35 cellular contexts compared by ENCODE assay signal in genomic region chr20:20875716-20876115, GRCh38.
"Had no signal": no experiment of that assay in that cellular context is flagged by ENCODE, and none has a peak within 500 bp of the region (broad histone marks: within the 10 kb centered on the region; RNA-seq: fewer than 3 reads in every experiment).

No MANE protein-coding gene starts in this region.

- H3K4me3 ChIP-seq: ascending aorta had no signal

- H3K9me3 ChIP-seq: ascending aorta had no signal

- H3K4me1 Mint-ChIP-seq: activated CD4-positive, alpha-beta memory T cell treated with anti-CD3 and anti-CD28 coated beads, Interleukin-2, amount 10 ng/mL, durations not matched to agents 7 days and 5 days; activated CD4-positive, alpha-beta T cell treated with anti-CD3 and anti-CD28 coated beads for 36 hours; activated CD4-positive, alpha-beta T cell treated with anti-CD3 and anti-CD28 coated beads, Interleukin-2, amount 10 ng/mL, durations not matched to agents 7 days and 5 days; activated CD8-positive, alpha-beta memory T cell treated with anti-CD3 and anti-CD28 coated beads, Interleukin-2, amount 10 ng/mL, durations not matched to agents 7 days and 5 days; activated naive CD4-positive, alpha-beta T cell treated with anti-CD3 and anti-CD28 coated beads, Interleukin-2, amount 10 ng/mL, durations not matched to agents 7 days and 5 days; activated naive CD4-positive, alpha-beta T cell treated with anti-CD3 and anti-CD28 coated beads, Interleukin-2, amount 50 U/mL, for 24 hours; activated naive CD8-positive, alpha-beta T cell treated with anti-CD3 and anti-CD28 coated beads, Interleukin-2, amount 10 ng/mL, durations not matched to agents 7 days and 5 days; activated naive CD8-positive, alpha-beta T cell treated with anti-CD3 and anti-CD28 coated beads, Interleukin-2, amount 50 U/mL, for 24 hours; brain had no signal

- H3K9me3 Mint-ChIP-seq: activated CD4-positive, alpha-beta memory T cell treated with anti-CD3 and anti-CD28 coated beads, Interleukin-2, amount 10 ng/mL, durations not matched to agents 7 days and 5 days; activated CD4-positive, alpha-beta T cell treated with anti-CD3 and anti-CD28 coated beads, Interleukin-2, amount 10 ng/mL, durations not matched to agents 7 days and 5 days; activated naive CD4-positive, alpha-beta T cell treated with anti-CD3 and anti-CD28 coated beads, Interleukin-2, amount 10 ng/mL, durations not matched to agents 7 days and 5 days; activated naive CD4-positive, alpha-beta T cell treated with anti-CD3 and anti-CD28 coated beads, Interleukin-2, amount 50 U/mL, for 24 hours; activated naive CD8-positive, alpha-beta T cell treated with anti-CD3 and anti-CD28 coated beads, Interleukin-2, amount 10 ng/mL, durations not matched to agents 7 days and 5 days; activated naive CD8-positive, alpha-beta T cell treated with anti-CD3 and anti-CD28 coated beads, Interleukin-2, amount 50 U/mL, for 24 hours; activated T-cell treated with anti-CD3 and anti-CD28 coated beads, Interleukin-2, amount 50 U/mL, for 24 hours; activated T-helper 2 cell treated with anti-CD3 and anti-CD28 coated beads, Interferon-gamma antibody, Interleukin-2, Interleukin-4, amounts not matched to agents 10 μg/mL and 5 μg/mL and 100 μg/mL, durations not matched to agents 14 hours and 24 hours and 36 hours; brain; T-helper 1 cell treated with Interleukin-12 subunit alpha and Interleukin-12 subunit beta and Interleukin-4 antibody, amounts not matched to agents 30 μg/mL and 1 μg/mL, for 36 hours; T-helper 2 cell treated with Interferon-gamma antibody and Interleukin-4, amounts not matched to agents 5 μg/mL and 100 μg/mL, for 36 hours had no signal

- ATAC-seq: activated CD4-positive, alpha-beta T cell treated with anti-CD3 and anti-CD28 coated beads for 36 hours; activated CD4-positive, CD25-positive, alpha-beta regulatory T cell treated with anti-CD3 and anti-CD28 coated beads, Interleukin-2, amount 50 U/mL, for 24 hours; activated CD8-positive, alpha-beta memory T cell treated with anti-CD3 and anti-CD28 coated beads, Interleukin-2, amount 10 ng/mL, durations not matched to agents 7 days and 5 days; activated CD8-positive, alpha-beta T cell treated with anti-CD3 and anti-CD28 coated beads, Interleukin-2, amount 10 ng/mL, durations not matched to agents 7 days and 5 days; activated naive CD8-positive, alpha-beta T cell treated with anti-CD3 and anti-CD28 coated beads, Interleukin-2, amount 50 U/mL, for 24 hours had no signal

- H3K36me3 Mint-ChIP-seq: activated CD8-positive, alpha-beta memory T cell treated with anti-CD3 and anti-CD28 coated beads, Interleukin-2, amount 10 ng/mL, durations not matched to agents 7 days and 5 days; activated naive CD4-positive, alpha-beta T cell treated with anti-CD3 and anti-CD28 coated beads, Interleukin-2, amount 10 ng/mL, durations not matched to agents 7 days and 5 days; activated naive CD4-positive, alpha-beta T cell treated with anti-CD3 and anti-CD28 coated beads, Interleukin-2, amount 50 U/mL, for 24 hours; activated naive CD8-positive, alpha-beta T cell; activated naive CD8-positive, alpha-beta T cell treated with anti-CD3 and anti-CD28 coated beads, Interleukin-2, amount 10 ng/mL, durations not matched to agents 7 days and 5 days; brain had no signal

- H3K27ac ChIP-seq: ascending aorta, VCaP had no signal

- H3K27ac Mint-ChIP-seq: activated CD4-positive, alpha-beta memory T cell treated with anti-CD3 and anti-CD28 coated beads, Interleukin-2, amount 10 ng/mL, durations not matched to agents 7 days and 5 days; activated CD4-positive, alpha-beta T cell treated with anti-CD3 and anti-CD28 coated beads for 36 hours; activated CD4-positive, alpha-beta T cell treated with anti-CD3 and anti-CD28 coated beads, Interleukin-2, amount 10 ng/mL, durations not matched to agents 7 days and 5 days; activated CD8-positive, alpha-beta memory T cell treated with anti-CD3 and anti-CD28 coated beads, Interleukin-2, amount 10 ng/mL, durations not matched to agents 7 days and 5 days; activated CD8-positive, alpha-beta T cell treated with anti-CD3 and anti-CD28 coated beads, Interleukin-2, amount 10 ng/mL, durations not matched to agents 7 days and 5 days; activated naive CD4-positive, alpha-beta T cell treated with anti-CD3 and anti-CD28 coated beads, Interleukin-2, amount 10 ng/mL, durations not matched to agents 7 days and 5 days; activated naive CD4-positive, alpha-beta T cell treated with anti-CD3 and anti-CD28 coated beads, Interleukin-2, amount 50 U/mL, for 24 hours; activated naive CD8-positive, alpha-beta T cell; activated naive CD8-positive, alpha-beta T cell treated with anti-CD3 and anti-CD28 coated beads, Interleukin-2, amount 10 ng/mL, durations not matched to agents 7 days and 5 days; activated naive CD8-positive, alpha-beta T cell treated with anti-CD3 and anti-CD28 coated beads, Interleukin-2, amount 50 U/mL, for 24 hours; activated T-cell treated with anti-CD3 and anti-CD28 coated beads, Interleukin-2, amount 50 U/mL, for 24 hours; activated T-helper 2 cell treated with anti-CD3 and anti-CD28 coated beads, Interferon-gamma antibody, Interleukin-2, Interleukin-4, amounts not matched to agents 10 μg/mL and 5 μg/mL and 100 μg/mL, durations not matched to agents 14 hours and 24 hours and 36 hours; brain; T-helper 1 cell treated with Interleukin-12 subunit alpha and Interleukin-12 subunit beta and Interleukin-4 antibody, amounts not matched to agents 30 μg/mL and 1 μg/mL, for 36 hours; T-helper 2 cell treated with Interferon-gamma antibody and Interleukin-4, amounts not matched to agents 5 μg/mL and 100 μg/mL, for 36 hours had no signal

- H3K4me3 Mint-ChIP-seq: activated CD4-positive, alpha-beta memory T cell treated with anti-CD3 and anti-CD28 coated beads, Interleukin-2, amount 10 ng/mL, durations not matched to agents 7 days and 5 days; activated CD4-positive, alpha-beta T cell treated with anti-CD3 and anti-CD28 coated beads for 36 hours; activated CD4-positive, alpha-beta T cell treated with anti-CD3 and anti-CD28 coated beads, Interleukin-2, amount 10 ng/mL, durations not matched to agents 7 days and 5 days; activated CD8-positive, alpha-beta memory T cell treated with anti-CD3 and anti-CD28 coated beads, Interleukin-2, amount 10 ng/mL, durations not matched to agents 7 days and 5 days; activated CD8-positive, alpha-beta T cell treated with anti-CD3 and anti-CD28 coated beads, Interleukin-2, amount 10 ng/mL, durations not matched to agents 7 days and 5 days; activated naive CD4-positive, alpha-beta T cell treated with anti-CD3 and anti-CD28 coated beads, Interleukin-2, amount 10 ng/mL, durations not matched to agents 7 days and 5 days; activated naive CD4-positive, alpha-beta T cell treated with anti-CD3 and anti-CD28 coated beads, Interleukin-2, amount 50 U/mL, for 24 hours; activated naive CD8-positive, alpha-beta T cell; activated naive CD8-positive, alpha-beta T cell treated with anti-CD3 and anti-CD28 coated beads, Interleukin-2, amount 10 ng/mL, durations not matched to agents 7 days and 5 days; activated naive CD8-positive, alpha-beta T cell treated with anti-CD3 and anti-CD28 coated beads, Interleukin-2, amount 50 U/mL, for 24 hours; activated T-cell treated with anti-CD3 and anti-CD28 coated beads, Interleukin-2, amount 50 U/mL, for 24 hours; brain; T-helper 1 cell treated with Interleukin-12 subunit alpha and Interleukin-12 subunit beta and Interleukin-4 antibody, amounts not matched to agents 30 μg/mL and 1 μg/mL, for 36 hours; T-helper 2 cell treated with Interferon-gamma antibody and Interleukin-4, amounts not matched to agents 5 μg/mL and 100 μg/mL, for 36 hours had no signal

- FAIRE-seq: TTC549 had no signal

- H3K27me3 ChIP-seq: ascending aorta had no signal

- H3K4me1 ChIP-seq: ascending aorta had no signal

- DNase-seq: activated CD4-positive, alpha-beta memory T cell treated with anti-CD3 and anti-CD28 coated beads, Interleukin-2, amount 10 ng/mL, durations not matched to agents 7 days and 5 days; activated CD4-positive, alpha-beta T cell treated with anti-CD3 and anti-CD28 coated beads for 1 hour; activated CD4-positive, alpha-beta T cell treated with anti-CD3 and anti-CD28 coated beads for 36 hours; activated CD4-positive, alpha-beta T cell treated with anti-CD3 and anti-CD28 coated beads for 48 hours; activated CD4-positive, alpha-beta T cell treated with anti-CD3 and anti-CD28 coated beads, Interleukin-2, amount 10 ng/mL, durations not matched to agents 7 days and 5 days; activated CD4-positive, alpha-beta T cell treated with anti-CD3 and anti-CD28 coated beads, Interleukin-2, amount 50 U/mL, for 48 hours; activated CD4-positive, CD25-positive, alpha-beta regulatory T cell; activated CD8-positive, alpha-beta memory T cell treated with anti-CD3 and anti-CD28 coated beads for 24 hours; activated CD8-positive, alpha-beta memory T cell treated with anti-CD3 and anti-CD28 coated beads, Interleukin-2, amount 10 ng/mL, durations not matched to agents 7 days and 5 days; activated CD8-positive, alpha-beta memory T cell treated with anti-CD3 and anti-CD28 coated beads, Interleukin-2, amount 50 U/mL, for 48 hours; activated CD8-positive, alpha-beta T cell treated with anti-CD3 and anti-CD28 coated beads, Interleukin-2, amount 10 ng/mL, durations not matched to agents 7 days and 5 days; activated effector memory CD4-positive, alpha-beta T cell treated with Interleukin-2 at 50 U/mL for 16 hours; activated gamma-delta T cell; activated naive CD4-positive, alpha-beta T cell treated with anti-CD3 and anti-CD28 coated beads, Interleukin-2, amount 10 ng/mL, durations not matched to agents 7 days and 5 days; activated naive CD4-positive, alpha-beta T cell treated with Interleukin-2 at 50 U/mL for 16 hours; activated naive CD8-positive, alpha-beta T cell treated with anti-CD3 and anti-CD28 coated beads, Interleukin-2, amount 10 ng/mL, durations not matched to agents 7 days and 5 days; activated naive CD8-positive, alpha-beta T cell treated with anti-CD3 and anti-CD28 coated beads, Interleukin-2, amount 50 U/mL, for 24 hours; activated T-cell treated with anti-CD3 and anti-CD28 coated beads, Interleukin-2, amount 50 U/mL, for 24 hours; activated T-cell treated with anti-CD3 and anti-CD28 coated beads, Interleukin-2, amount 50 U/mL, for 48 hours; amygdala; anterior cingulate cortex; central memory CD4-positive, alpha-beta T cell; T-helper 1 cell; T-helper 2 cell; T-helper 9 cell had no signal

- H3K36me3 ChIP-seq: ascending aorta had no signal
